ENCODE assay signal across 18 cellular contexts in the genomic region with DNA sequence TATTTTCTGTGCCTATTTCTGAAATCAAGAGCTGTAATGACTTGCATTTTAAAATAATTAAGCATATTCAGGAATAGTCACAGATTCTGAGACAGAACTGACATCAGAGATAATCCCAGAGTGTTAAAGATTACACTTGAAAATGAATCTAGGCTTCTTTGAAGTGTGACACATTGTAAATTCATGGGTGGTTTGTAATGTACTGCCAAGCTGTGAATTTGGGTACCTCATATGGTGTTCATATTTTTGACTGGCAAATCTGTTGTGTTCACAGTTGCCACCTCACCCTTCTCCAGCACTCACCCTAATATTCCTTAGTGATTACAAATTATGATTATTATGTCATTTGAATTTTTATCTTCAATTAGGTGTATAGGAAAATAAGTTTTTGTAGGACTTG.
"Had no signal": no experiment of that assay in that cellular context is flagged by ENCODE, and none has a peak within 500 bp of the region (broad histone marks: within the 10 kb centered on the region; RNA-seq: fewer than 3 reads in every experiment).

No MANE protein-coding gene starts in this region.

- ATAC-seq: foreskin keratinocyte; naive thymus-derived CD4-positive, alpha-beta T cell; sciatic nerve; stimulated activated naive B cell treated with anti-CD40 and anti-IgM and Interleukin-4, amounts not matched to agents 10 μg/mL and 1 μg/mL and 100 μg/mL, for 72 hours; stimulated activated naive CD8-positive, alpha-beta T cell treated with anti-CD3 and anti-CD28 coated beads, Interleukin-15, amount 100 ng/mL, for 72 hours had no signal

- DNase-seq: colonic mucosa; dermis blood vessel endothelial cell; erythroblast; foreskin keratinocyte; head of caudate nucleus; mesendoderm; naive thymus-derived CD4-positive, alpha-beta T cell; posterior cingulate gyrus; spleen; stimulated activated CD4-positive, alpha-beta T cell treated with anti-CD3 and anti-CD28 coated beads, Interleukin-15, amount 100 ng/mL, for 24 hours; stimulated activated CD4-positive, alpha-beta T cell treated with anti-CD3 and anti-CD28 coated beads, Interleukin-1b, Interleukin-23, amount 100 ng/mL, for 48 hours; stimulated activated CD4-positive, alpha-beta T cell treated with anti-CD3 and anti-CD28 coated beads, Interleukin-4, amount 100 ng/mL, for 24 hours; stimulated activated naive B cell treated with anti-CD40 and anti-IgM and Interleukin-4, amounts not matched to agents 10 μg/mL and 1 μg/mL and 100 μg/mL, for 72 hours; stimulated activated naive CD8-positive, alpha-beta T cell treated with anti-CD3 and anti-CD28 coated beads, Interleukin-15, amount 100 ng/mL, for 72 hours had no signal

- H3K9me3 ChIP-seq: colonic mucosa, neutrophil, spleen, thoracic aorta had no signal

- H3K4me1 ChIP-seq: colonic mucosa, spleen had no signal

- H3K27ac ChIP-seq: colonic mucosa, foreskin keratinocyte, hepatocyte, neutrophil, spleen, thoracic aorta had no signal

- H3K4me3 ChIP-seq: colonic mucosa, hepatocyte, spleen, thoracic aorta had no signal

- H3K36me3 ChIP-seq: colonic mucosa, neutrophil, spleen, thoracic aorta had no signal

- H3K27me3 ChIP-seq: colonic mucosa, foreskin keratinocyte, hepatocyte, neutrophil, spleen had no signal
